In genomic region chr1:117780981-117781475, GRCh38 we compare ENCODE assay signal across 22 cellular contexts.
DNase-seq lines count a peak whose midpoint lies in the region; ATAC-seq and TF ChIP-seq lines count a peak whose summit lies in the region.
"Had no signal": no experiment of that assay in that cellular context is flagged by ENCODE, and none has a peak within 500 bp of the region (broad histone marks: within the 10 kb centered on the region; RNA-seq: fewer than 3 reads in every experiment).

No MANE protein-coding gene starts in this region.

- H3K14ac ChIP-seq in H9 (ENCODE audit: insufficient read depth, low read length), result no peak overlapping the region

- peaks cover 11 to 12% of the 10 kb centered on the region in 2 experiments for H3K4me1 Mint-ChIP-seq in H9

- H3K79me2 ChIP-seq in H9 (ENCODE audit: insufficient read depth, low read length), result no peaks in the 10 kb centered on the region
- H3K79me2 ChIP-seq: parathyroid adenoma had no signal

- H3T11ph ChIP-seq in H9 (ENCODE audit: low read length), result no peak overlapping the region

- ATAC-seq in sciatic nerve (peak; percentile 81), GM18909 (IDR thresholded peaks at IDR 0.05; ENCODE audit: poor library complexity, unreplicated experiment) (no peak)
- ATAC-seq: HepG2; naive thymus-derived CD4-positive, alpha-beta T cell had no signal

- H3K27ac Mint-ChIP-seq in H9, result no peak overlapping the region; a peak in 1 of 7 replicates
- H3K27ac Mint-ChIP-seq: naive thymus-derived CD4-positive, alpha-beta T cell had no signal

- H3K18ac ChIP-seq in H9 (ENCODE audit: insufficient read length, low read depth, low read length), result peak overlapping the region; percentile 64

- H2BK20ac ChIP-seq in H9 (ENCODE audit: low read depth, low read length, poor library complexity, severe bottlenecking), result no peak overlapping the region

- no peak overlapping the region for H4K5ac ChIP-seq in H9 (ENCODE audit: insufficient read length, low read depth, low read length)

- H2BK15ac ChIP-seq in H9 (ENCODE audit: low read depth, low read length), result no peak overlapping the region

- H3K27ac ChIP-seq in H9 (ENCODE audit: insufficient read length, low read depth, low read length) (no peak overlapping the region), substantia nigra (ENCODE audit: low read depth, low read length, poor library complexity, severe bottlenecking) (no peak overlapping the region)
- H3K27ac ChIP-seq: BLaER1, cardiac muscle cell, heart right ventricle, parathyroid adenoma, PC-9 had no signal

- H2AK5ac ChIP-seq in H9 (ENCODE audit: insufficient read length, low read length), result no peak overlapping the region

- no peaks in the 10 kb centered on the region for H3K9me3 Mint-ChIP-seq in H9

- TF ChIP-seq CTCF in H9 (conservative IDR thresholded peaks at IDR 0.05), result no peak

- H4K91ac ChIP-seq in H9 (ENCODE audit: insufficient read length, low read depth, low read length), result no peak overlapping the region

- DNase-seq in H9 (no peak), NCI-H69 (lab: John Stamatoyannopoulos, UW) (peak; percentile 81), fibroblast of the conjunctiva (ENCODE audit: low read depth) (peak; percentile 10), sciatic nerve (ENCODE audit: low spot score) (no peak), cortex of kidney (lab: John Stamatoyannopoulos, UW) (no peak), NCI-H1092 treated with DMSO at 0.1 percent for 48 hours (lab: John Stamatoyannopoulos, UW) (no peak), substantia nigra (lab: John Stamatoyannopoulos, UW) (no peak)
- DNase-seq: activated CD4-positive, alpha-beta T cell treated with anti-CD3 and anti-CD28 coated beads for 48 hours; activated CD8-positive, alpha-beta memory T cell treated with anti-CD3 and anti-CD28 coated beads, Interleukin-2, amount 50 U/mL, for 48 hours; activated gamma-delta T cell; erythroblast; heart right ventricle; naive thymus-derived CD4-positive, alpha-beta T cell; NCI-H2029; PC-9; small intestine; stimulated activated CD4-positive, alpha-beta T cell treated with anti-CD3 and anti-CD28 coated beads, Interleukin-4, amount 100 ng/mL, for 24 hours had no signal

- H3K27me3 Mint-ChIP-seq in H9 (ENCODE audit: low read depth), result 0 out of 2 replicates have a peak, but pooled peaks cover 2% of the 10 kb centered on the region

- H3K9ac ChIP-seq in H9 (ENCODE audit: extremely low read depth, insufficient read length, low read length), result no peak overlapping the region
- H3K9ac ChIP-seq: BLaER1, parathyroid adenoma had no signal

- H3K4me1 ChIP-seq in H9 (ENCODE audit: insufficient read depth, low read length), result no peaks in the 10 kb centered on the region
- H3K4me1 ChIP-seq: BLaER1, parathyroid adenoma had no signal

- no CpG with 5 or more reads among the region's 4 CpGs for WGBS in H9 (ENCODE audit: extremely low coverage, insufficient read length, low lambda C conversion rate)

- no peaks in the 10 kb centered on the region for H3K79me1 ChIP-seq in H9 (ENCODE audit: insufficient read depth, low read depth, low read length, poor library complexity, severe bottlenecking)

- H2AFZ ChIP-seq in H9 (ENCODE audit: low read length), result peak overlapping the region; percentile 45
- H2AFZ ChIP-seq: parathyroid adenoma, PC-9 had no signal

- H3K9me3 ChIP-seq in H9 (ENCODE audit: control insufficient read depth, low read depth, low read length), result no peaks in the 10 kb centered on the region
- H3K9me3 ChIP-seq: BLaER1, heart right ventricle had no signal

- no peak overlapping the region for H3K4me3 Mint-ChIP-seq in H9
- H3K4me3 Mint-ChIP-seq: naive thymus-derived CD4-positive, alpha-beta T cell had no signal

- no peak overlapping the region for H2BK120ac ChIP-seq in H9 (ENCODE audit: low read depth, low read length, poor library complexity, severe bottlenecking)

- H4K20me1 ChIP-seq in H9 (ENCODE audit: control insufficient read depth, insufficient read depth, insufficient read length), result no peaks in the 10 kb centered on the region
- H4K20me1 ChIP-seq: BLaER1 had no signal

- no peak overlapping the region for H3K4me2 ChIP-seq in H9 (ENCODE audit: insufficient read depth, insufficient read length, low read length)
- H3K4me2 ChIP-seq: BLaER1, PC-9 had no signal

- intact Hi-C loops in sciatic nerve (cut with DNase I), result no loop called here

- H3K27me3 ChIP-seq in H9 (ENCODE audit: insufficient read depth, low read length), result no peaks in the 10 kb centered on the region
- H3K27me3 ChIP-seq: BLaER1, cardiac muscle cell, heart right ventricle had no signal

- H3K23me2 ChIP-seq in H9 (ENCODE audit: insufficient read length, low read depth, low read length, poor library complexity, severe bottlenecking), result no peaks in the 10 kb centered on the region

- H2BK12ac ChIP-seq in H9 (ENCODE audit: insufficient read length, low read depth, low read length), result no peak overlapping the region

- H3K4ac ChIP-seq in H9 (ENCODE audit: low read depth, low read length), result no peak overlapping the region

- H2BK5ac ChIP-seq in H9 (ENCODE audit: insufficient read length, low read length), result no peak overlapping the region

- no peak overlapping the region for H3K23ac ChIP-seq in H9 (ENCODE audit: insufficient read length, low read depth, low read length)

- H4K8ac ChIP-seq in H9 (replicated peaks; ENCODE audit: insufficient read length, low read depth, low read length), result no peak overlapping the region

- H3K56ac ChIP-seq in H9 (ENCODE audit: insufficient read length, low read depth, low read length), result no peak overlapping the region

- no peaks in the 10 kb centered on the region for H3K36me3 Mint-ChIP-seq in H9 (ENCODE audit: insufficient read depth in 1 of 3, low read depth in 3 of 3)
- H3K36me3 Mint-ChIP-seq: naive thymus-derived CD4-positive, alpha-beta T cell had no signal

Comparison
In these comparisons a context has a peak if more than half of its experiments do, and no peak if none do; other contexts are left out.
1. DNase-seq: peak in NCI-H69 (single experiment) and fibroblast of the conjunctiva (single experiment); none in H9 (single experiment), sciatic nerve (single experiment), cortex of kidney (single experiment), NCI-H1092 treated with DMSO at 0.1 percent for 48 hours (single experiment) and substantia nigra (0 of 49).